Comparison of ENCODE assay signal across 25 cellular contexts in the genomic region with DNA sequence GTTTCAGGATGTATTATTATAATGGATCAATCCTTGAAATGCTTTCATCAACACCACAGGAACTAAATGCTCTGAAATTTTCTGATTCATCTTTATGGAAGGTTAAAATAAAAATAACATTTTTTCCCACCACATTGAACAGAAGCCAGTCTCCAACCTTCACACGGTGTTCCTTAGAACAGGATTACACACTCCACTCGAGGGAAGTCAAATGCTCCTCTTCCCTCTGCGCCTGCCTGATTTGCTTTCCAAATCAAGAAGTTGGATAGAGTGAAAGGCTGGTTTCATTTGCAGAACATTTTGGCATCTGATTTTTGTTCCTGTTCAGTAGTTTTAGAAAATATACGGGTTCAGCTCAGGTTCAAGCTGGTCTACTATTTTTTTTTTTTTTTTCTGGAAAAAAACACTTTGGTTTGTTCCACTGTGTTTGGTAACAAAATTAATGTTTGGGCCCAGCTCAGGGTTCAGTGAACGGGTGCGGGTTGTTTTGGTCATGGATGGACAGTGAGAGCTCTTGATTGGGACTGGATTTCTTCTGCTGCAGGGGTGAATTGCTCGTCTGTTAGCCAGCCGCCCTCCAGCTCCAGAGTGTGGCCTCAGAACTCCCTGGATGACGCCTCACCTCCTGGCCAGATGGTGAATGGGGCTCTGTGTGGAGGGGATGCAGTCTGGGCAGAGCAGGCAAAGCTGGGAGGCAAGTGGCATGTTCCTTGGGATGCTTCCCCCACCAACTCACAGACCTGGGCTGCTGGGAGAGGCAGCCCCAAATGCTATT.
"Had no signal": no experiment of that assay in that cellular context is flagged by ENCODE, and none has a peak within 500 bp of the region (broad histone marks: within the 10 kb centered on the region; RNA-seq: fewer than 3 reads in every experiment).

No MANE protein-coding gene starts in this region.

- H3K27ac ChIP-seq: colonic mucosa, epithelial cell of prostate, esophagus squamous epithelium, neutrophil, right lobe of liver, upper lobe of left lung had no signal

- ATAC-seq: left lobe of liver; naive thymus-derived CD4-positive, alpha-beta T cell; right lobe of liver; stimulated activated effector memory CD8-positive, alpha-beta T cell treated with anti-CD3 and anti-CD28 coated beads, Interleukin-12 subunit alpha, Interleukin-12 subunit beta, amount 100 ng/mL, for 72 hours; stimulated activated naive CD8-positive, alpha-beta T cell treated with anti-CD3 and anti-CD28 coated beads, Interleukin-15, Interleukin-2, amounts not matched to agents 100 U/mL and 50 U/mL, for 24 hours had no signal

- H3K4me1 Mint-ChIP-seq: naive thymus-derived CD4-positive, alpha-beta T cell; stimulated activated effector memory CD8-positive, alpha-beta T cell treated with anti-CD3 and anti-CD28 coated beads, Interleukin-12 subunit alpha, Interleukin-12 subunit beta, amount 100 ng/mL, for 72 hours had no signal

- H3K9me3 ChIP-seq: colonic mucosa, esophagus squamous epithelium, neutrophil, right lobe of liver, testis, tibial nerve, upper lobe of left lung had no signal

- H3K4me3 ChIP-seq: colonic mucosa, esophagus squamous epithelium, lung, right lobe of liver, testis, tibial nerve, upper lobe of left lung had no signal

- H3K4me1 ChIP-seq: colonic mucosa, right lobe of liver, upper lobe of left lung had no signal

- H3K36me3 ChIP-seq: colonic mucosa, esophagus squamous epithelium, neutrophil, right lobe of liver, tibial nerve, upper lobe of left lung had no signal

- H3K27ac Mint-ChIP-seq: dendritic cell treated with granulocyte-macrophage colony-stimulating factor and Interleukin-4, amounts not matched to agents 40 ng/mL and 50 ng/mL, for 4 days; endodermal cell; stimulated activated effector memory CD8-positive, alpha-beta T cell treated with anti-CD3 and anti-CD28 coated beads, Interleukin-12 subunit alpha, Interleukin-12 subunit beta, amount 100 ng/mL, for 72 hours had no signal

- H3K36me3 Mint-ChIP-seq: stimulated activated effector memory CD8-positive, alpha-beta T cell treated with anti-CD3 and anti-CD28 coated beads, Interleukin-12 subunit alpha, Interleukin-12 subunit beta, amount 100 ng/mL, for 72 hours had no signal

- H3K4me3 Mint-ChIP-seq: dendritic cell treated with granulocyte-macrophage colony-stimulating factor and Interleukin-4, amounts not matched to agents 40 ng/mL and 50 ng/mL, for 4 days; endodermal cell; naive thymus-derived CD4-positive, alpha-beta T cell; stimulated activated effector memory CD8-positive, alpha-beta T cell treated with anti-CD3 and anti-CD28 coated beads, Interleukin-12 subunit alpha, Interleukin-12 subunit beta, amount 100 ng/mL, for 72 hours had no signal

- H3K27me3 ChIP-seq: colonic mucosa, esophagus squamous epithelium, neutrophil, right lobe of liver, testis, tibial nerve, upper lobe of left lung had no signal

- H3K9me3 Mint-ChIP-seq: dendritic cell treated with granulocyte-macrophage colony-stimulating factor and Interleukin-4, amounts not matched to agents 40 ng/mL and 50 ng/mL, for 4 days; stimulated activated effector memory CD8-positive, alpha-beta T cell treated with anti-CD3 and anti-CD28 coated beads, Interleukin-12 subunit alpha, Interleukin-12 subunit beta, amount 100 ng/mL, for 72 hours had no signal

- DNase-seq: central memory CD4-positive, alpha-beta T cell; colonic mucosa; effector CD8-positive, alpha-beta T cell; endodermal cell; esophagus squamous epithelium; foreskin melanocyte; head of caudate nucleus; kidney; mesendoderm; midbrain; naive thymus-derived CD4-positive, alpha-beta T cell; right lobe of liver; stimulated activated CD4-positive, alpha-beta T cell treated with anti-CD3 and anti-CD28 coated beads, Interleukin-2, amount 100 ng/mL, for 24 hours; stimulated activated CD4-positive, alpha-beta T cell treated with anti-CD3 and anti-CD28 coated beads, Interleukin-4, amount 100 ng/mL, for 24 hours; stimulated activated naive CD8-positive, alpha-beta T cell treated with anti-CD3 and anti-CD28 coated beads, Interleukin-15, Interleukin-2, amounts not matched to agents 100 U/mL and 50 U/mL, for 24 hours; substantia nigra; testis; upper lobe of left lung had no signal
